8 cellular contexts compared by ENCODE assay signal in the genomic region with DNA sequence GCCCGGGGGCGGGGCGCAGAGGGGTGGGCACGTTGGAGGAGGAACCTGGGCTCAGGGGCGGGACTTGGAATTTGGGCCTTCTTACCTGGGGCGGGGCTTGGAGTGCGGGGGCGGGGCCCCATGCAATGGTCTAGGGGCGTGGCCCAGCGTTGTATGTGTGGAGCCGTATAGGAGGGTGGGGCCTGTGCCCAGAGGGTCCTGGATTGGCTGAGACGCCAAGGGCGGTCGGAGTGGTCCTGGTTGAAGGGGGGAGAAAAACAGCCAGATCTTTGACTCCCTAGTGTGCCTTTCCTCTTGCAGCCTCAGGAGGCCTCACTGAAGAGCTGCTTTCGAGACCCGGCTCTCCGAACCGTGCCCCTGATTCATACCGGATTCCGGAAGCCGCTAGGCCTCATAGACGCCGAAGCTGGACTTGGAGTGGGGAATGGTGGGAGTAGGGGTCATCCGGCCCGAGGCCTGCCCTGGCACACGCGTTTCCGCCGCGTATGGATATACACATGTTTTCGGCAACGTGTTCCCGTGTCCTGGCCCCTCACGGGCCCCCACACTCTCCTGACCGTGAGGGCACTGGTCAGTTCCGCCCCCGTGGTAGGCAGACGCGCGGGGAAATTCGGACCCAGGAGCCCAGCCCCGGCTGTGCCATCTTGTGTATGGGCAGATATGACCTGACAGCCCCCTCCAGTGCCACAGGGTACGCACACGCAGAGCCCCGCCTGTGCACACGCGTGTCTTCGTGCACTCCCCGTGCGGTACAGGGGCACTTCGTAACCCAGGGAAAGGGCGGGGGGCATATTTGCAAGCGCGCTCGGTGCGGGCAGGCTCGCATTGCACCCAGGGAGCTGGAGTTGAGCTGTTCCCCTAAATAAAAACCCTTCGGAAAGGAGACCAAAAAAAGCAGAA. TPM values are rescaled to one million over a fixed set of nuclear protein-coding genes. Genes with fewer than 3 reads are reported as not detected.
DNase-seq lines count a peak whose midpoint lies in the region; ATAC-seq and TF ChIP-seq lines count a peak whose summit lies in the region.

No MANE protein-coding gene starts in this region.

- WGBS in adrenal gland, 4 donors: 0 to 1% (median 1%) methylated on average over 21 to 58 of the region's 58 CpGs
- WGBS in heart right ventricle, 2 donors: 0% methylated on average over 58 of the region's 58 CpGs
- WGBS in upper lobe of left lung, 2 donors: 0% methylated on average over 40 to 41 of the region's 58 CpGs

- TF ChIP-seq POLR2A in GM10847 (IDR thresholded peaks at IDR 0.05; ENCODE audit: extremely low read depth, insufficient read length): peak; percentile 74
- TF ChIP-seq POLR2A in adrenal gland (IDR thresholded peaks at IDR 0.05): peak; percentile 66 to 84
- peak in 3 of 4 donors; percentile 50 to 78 (median 69) for TF ChIP-seq POLR2A in upper lobe of left lung (IDR thresholded peaks at IDR 0.05)

- DNase-seq in NCI-H1417 treated with DMSO at 0.1 percent for 48 hours (lab: John Stamatoyannopoulos, UW): peak; percentile 65
- DNase-seq in T follicular helper cell (ENCODE audit: low read depth): peak; percentile 91
- peak; percentile 94 to 98 (median 97) for DNase-seq in adrenal gland
- DNase-seq in heart right ventricle: peak; percentile 94 to 95
- peak; percentile 63 to 99 (median 88) for DNase-seq in posterior cingulate gyrus
- peak; percentile 99 for DNase-seq in upper lobe of left lung

- TF ChIP-seq CTCF in adrenal gland (IDR thresholded peaks at IDR 0.05) (peak in 4 of 6 experiments; percentile 7 to 33 (median 20)), heart right ventricle (IDR thresholded peaks at IDR 0.05) (peak in 3 of 9 donors; percentile 10 to 25 (median 25)), upper lobe of left lung (IDR thresholded peaks at IDR 0.05) (peak in 3 of 6 experiments; percentile 7 to 49 (median 14))

- ATAC-seq in HG02610 (IDR thresholded peaks at IDR 0.05; ENCODE audit: unreplicated experiment): peak; percentile 67
- ATAC-seq in heart right ventricle: peak; percentile 79 to 91 (median 88)
- peak; percentile 93 to 96 for ATAC-seq in upper lobe of left lung (ENCODE audit: low FRiP score in 2 of 2)

- intact Hi-C loops in adrenal gland (cut with DNase I): no loop called here
- intact Hi-C loops in heart right ventricle (cut with DNase I): loop anchor here in 8 of 10 donors (1.0 to 10.0 kb wide), 8 partner anchors 47 to 87 kb away; a partner anchor contains a TSS
- intact Hi-C loops in posterior cingulate gyrus (cut with DNase I): loop anchor here (5.0 kb wide), 1 partner anchor 87 kb away; a partner anchor contains a TSS

- H3K36me3 ChIP-seq in adrenal gland (replicated peaks in 1 of 2) (peaks cover 0 to 19% of the 10 kb centered on the region in 2 donors), heart right ventricle (peaks cover 0 to 20% (median 11%) of the 10 kb centered on the region in 9 donors), upper lobe of left lung (peaks cover 9 to 16% (median 15%) of the 10 kb centered on the region in 4 donors)

- no peak for TF ChIP-seq EP300 in upper lobe of left lung (IDR thresholded peaks at IDR 0.05)

- H3K27ac ChIP-seq in adrenal gland (peak overlapping the region in 4 of 5 donors; percentile 78 to 93 (median 90)), heart right ventricle (peak overlapping the region; percentile 76 to 98 (median 92)), upper lobe of left lung (peak overlapping the region; percentile 91 to 96 (median 93))

- H3K4me3 ChIP-seq in adrenal gland: peak overlapping the region; percentile 54 to 95 (median 74)
- H3K4me3 ChIP-seq in heart right ventricle: peak overlapping the region; percentile 65 to 89 (median 81)
- H3K4me3 ChIP-seq in upper lobe of left lung: peak overlapping the region; percentile 80 to 99 (median 90)

- H3K9me3 ChIP-seq in adrenal gland (replicated peaks in 1 of 3) (no peaks in the 10 kb centered on the region), heart right ventricle (no peaks in the 10 kb centered on the region), upper lobe of left lung (no peaks in the 10 kb centered on the region)

- H3K27me3 ChIP-seq in adrenal gland: no peaks in the 10 kb centered on the region
- H3K27me3 ChIP-seq in heart right ventricle: no peaks in the 10 kb centered on the region
- H3K27me3 ChIP-seq in upper lobe of left lung: no peaks in the 10 kb centered on the region

- peaks cover 9 to 18% of the 10 kb centered on the region in 2 donors for H3K4me1 ChIP-seq in adrenal gland (replicated peaks in 1 of 2)
- H3K4me1 ChIP-seq in heart right ventricle: peaks cover 6 to 37% (median 22%) of the 10 kb centered on the region in 9 donors
- peaks cover 16 to 32% (median 26%) of the 10 kb centered on the region in 4 donors for H3K4me1 ChIP-seq in upper lobe of left lung

RNA-seq across cellular contexts. Expression of a gene that starts 0.7 kb away (rescaled TPM):
- total RNA-seq in adrenal gland (10 to 100 TPM; 14.3 to 39.3 (median 18.4) TPM), heart right ventricle (10 to 100 TPM; 11.2 to 19.2 (median 16.7) TPM), upper lobe of left lung (10 to 100 TPM; 12.6 to 51.9 (median 33.7) TPM)
- polyA plus RNA-seq in adrenal gland (10 to 100 TPM in 1 of 3 donors, 1 to 10 TPM in 2; 4.2 to 49.8 (median 9.5) TPM), heart right ventricle (10 to 100 TPM in 1 of 2 donors, 1 to 10 TPM in 1; 5.2 to 11.1 TPM)

RNA-seq across cellular contexts. Expression of a gene that starts 9.2 kb away (rescaled TPM):
- total RNA-seq in adrenal gland (1 to 10 TPM in 2 of 8 donors, under 1 TPM in 4, not detected in 2; 0.75 to 1.2 (median 0.89) TPM), heart right ventricle (1 to 10 TPM in 1 of 10 donors, under 1 TPM in 9; 0.34 to 1.0 (median 0.57) TPM), upper lobe of left lung (10 to 100 TPM in 1 of 6 donors, 1 to 10 TPM in 5; 3.8 to 10.0 (median 7.1) TPM)
- polyA plus RNA-seq in adrenal gland (1 to 10 TPM in 1 of 3 donors, under 1 TPM in 2; 0.33 to 1.2 (median 0.71) TPM), heart right ventricle (1 to 10 TPM; 1.1 to 2.4 TPM)

RNA-seq across cellular contexts. Expression of a gene that starts 10.0 kb away (rescaled TPM):
- total RNA-seq in adrenal gland: 10 to 100 TPM; 53.3 to 94.4 (median 60.7) TPM
- 100 to 1,000 TPM in 2 of 3 donors, 10 to 100 TPM in 1; 35.0 to 159 (median 145) TPM for polyA plus RNA-seq in adrenal gland
- 10 to 100 TPM; 38.0 to 53.9 (median 45.1) TPM for total RNA-seq in heart right ventricle
- 100 to 1,000 TPM in 1 of 2 donors, 10 to 100 TPM in 1; 82.6 to 120 TPM for polyA plus RNA-seq in heart right ventricle
- 10 to 100 TPM; 30.3 to 72.3 (median 57.9) TPM for total RNA-seq in upper lobe of left lung

RNA-seq across cellular contexts. Expression of a gene that starts 49.6 kb away (rescaled TPM):
- 10 to 100 TPM; 20.4 to 77.9 (median 42.3) TPM for total RNA-seq in adrenal gland
- 100 to 1,000 TPM in 2 of 3 donors, 10 to 100 TPM in 1; 21.9 to 180 (median 167) TPM for polyA plus RNA-seq in adrenal gland
- total RNA-seq in heart right ventricle: 100 to 1,000 TPM in 7 of 10 donors, 10 to 100 TPM in 3; 90.4 to 141 (median 113) TPM
- 100 to 1,000 TPM; 208 to 215 TPM for polyA plus RNA-seq in heart right ventricle
- total RNA-seq in upper lobe of left lung: 100 to 1,000 TPM in 3 of 6 donors, 10 to 100 TPM in 3; 81.7 to 160 (median 107) TPM

RNA-seq across cellular contexts. Expression of a gene that starts 51.7 kb away (rescaled TPM):
- 10 to 100 TPM; 22.7 to 81.3 (median 50.6) TPM for total RNA-seq in adrenal gland
- 10 to 100 TPM in 2 of 3 donors, 1 to 10 TPM in 1; 7.9 to 67.7 (median 27.1) TPM for polyA plus RNA-seq in adrenal gland
- 10 to 100 TPM; 41.6 to 60.5 (median 45.2) TPM for total RNA-seq in heart right ventricle
- 10 to 100 TPM; 20.2 to 25.8 TPM for polyA plus RNA-seq in heart right ventricle
- 10 to 100 TPM; 28.6 to 98.5 (median 71.0) TPM for total RNA-seq in upper lobe of left lung

Comparison
In these comparisons a context has a peak if more than half of its experiments do, and no peak if none do; other contexts are left out.
1. Peak in every context shown above with its lines: DNase-seq, ATAC-seq, H3K4me3 ChIP-seq and H3K27ac ChIP-seq.
2. intact Hi-C loops: an anchor here in heart right ventricle (1.0 to 10.0 kb wide) and posterior cingulate gyrus (5.0 kb wide); none called in adrenal gland.